8 cellular contexts compared by ENCODE assay signal in the genomic region with DNA sequence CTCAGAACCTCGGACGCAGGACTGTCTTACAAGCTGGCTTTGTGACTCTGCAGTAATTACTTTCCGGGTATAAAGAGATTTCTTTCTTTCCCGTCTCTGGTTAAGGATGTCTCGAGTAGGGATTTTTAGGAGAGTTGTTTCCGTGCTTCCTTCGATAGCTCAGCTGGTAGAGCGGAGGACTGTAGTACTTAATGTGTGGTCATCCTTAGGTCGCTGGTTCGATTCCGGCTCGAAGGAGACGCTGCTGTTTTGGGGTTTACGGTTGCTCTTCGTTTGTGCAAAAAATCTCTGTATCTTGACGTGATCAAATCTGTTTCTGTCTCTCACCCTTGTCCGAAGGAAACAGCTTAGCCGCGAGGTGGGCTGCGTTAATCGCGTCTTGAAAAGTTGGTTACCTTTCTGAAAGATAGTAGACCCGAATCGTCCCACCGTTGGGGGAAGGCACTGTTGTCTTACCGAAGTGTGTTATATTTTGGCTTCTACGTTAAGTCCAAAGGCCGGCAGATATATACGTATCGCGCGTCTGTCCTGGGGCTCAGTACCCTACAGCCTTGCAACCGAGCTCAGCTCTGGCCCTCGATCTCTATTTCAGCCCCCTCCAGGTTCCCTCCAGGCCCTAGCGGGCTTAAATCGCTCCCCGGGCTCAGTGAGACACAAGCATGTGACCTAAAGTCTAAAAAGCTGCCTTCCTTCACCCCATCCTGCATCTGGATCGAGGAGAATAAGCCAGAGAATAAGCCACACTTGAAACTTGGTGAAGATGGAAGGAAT. TPM values are rescaled to one million over a fixed set of nuclear protein-coding genes. Genes with fewer than 3 reads are reported as not detected.
DNase-seq lines count a peak whose midpoint lies in the region; ATAC-seq and TF ChIP-seq lines count a peak whose summit lies in the region.

No MANE protein-coding gene starts in this region.

- H3K4me3 ChIP-seq in dorsolateral prefrontal cortex (peak overlapping the region; percentile 53 to 99 (median 94)), right lobe of liver (peak overlapping the region; percentile 71 to 80 (median 71))

- ATAC-seq in HG02981 (IDR thresholded peaks at IDR 0.05; ENCODE audit: unreplicated experiment) (peak; percentile 18), right lobe of liver (peak; percentile 21 to 28 (median 25))

- H3K4me1 ChIP-seq in right lobe of liver = peaks cover 0 to 28% (median 6%) of the 10 kb centered on the region in 4 donors

- no peak for TF ChIP-seq POLR2A in right lobe of liver (IDR thresholded peaks at IDR 0.05)

- peak overlapping the region; percentile 98 to 100 (median 100) for H3K27ac ChIP-seq in dorsolateral prefrontal cortex
- H3K27ac ChIP-seq in right lobe of liver = peak overlapping the region; percentile 96 to 100 (median 99)

- peak; percentile 32 for DNase-seq in NCI-H2196 (lab: John Stamatoyannopoulos, UW; ENCODE audit: unreplicated experiment)
- DNase-seq in NCI-H2196 treated with DMSO at 0.1 percent for 48 hours (lab: John Stamatoyannopoulos, UW; ENCODE audit: unreplicated experiment) = no peak
- peak; percentile 81 for DNase-seq in NCI-H226
- DNase-seq in activated CD4-positive, alpha-beta T cell treated with anti-CD3 and anti-CD28 coated beads for 48 hours = peak; percentile 91
- peak; percentile 53 to 83 (median 75) for DNase-seq in dorsolateral prefrontal cortex
- peak in 2 of 3 donors; percentile 49 to 66 for DNase-seq in right lobe of liver
- peak; percentile 89 for DNase-seq in stimulated activated CD4-positive, alpha-beta T cell treated with anti-CD3 and anti-CD28 coated beads, Interleukin-4, amount 100 ng/mL, for 24 hours

- H3K9me3 ChIP-seq in right lobe of liver = no peaks in the 10 kb centered on the region

- H3K27me3 ChIP-seq in dorsolateral prefrontal cortex (no peaks in the 10 kb centered on the region), right lobe of liver (no peaks in the 10 kb centered on the region)

- intact Hi-C loops in dorsolateral prefrontal cortex (cut with DNase I) (loop anchor here (1.0 to 10.0 kb wide), 9 partner anchors 51 to 414 kb away; a partner anchor contains a TSS), right lobe of liver (cut with DNase I) (loop anchor here (10.0 kb wide), 2 partner anchors 69 to 359 kb away; no protein-coding TSS in a partner anchor)

- H3K36me3 ChIP-seq in right lobe of liver = no peaks in the 10 kb centered on the region

- TF ChIP-seq CTCF in dorsolateral prefrontal cortex (IDR thresholded peaks at IDR 0.05 in 54 of 56, conservative IDR thresholded peaks at IDR 0.05 in 2 of 56; ENCODE audit: low read depth in 1 of 56, partially characterized antibody in 56 of 56) (peak in 1 of 56 donors; percentile 4), right lobe of liver (IDR thresholded peaks at IDR 0.05) (no peak)

- WGBS in right lobe of liver (ENCODE audit: insufficient coverage, low coverage, low lambda C conversion rate, missing lambda C conversion rate) = 0% methylated on average over 36 of the region's 38 CpGs

RNA-seq across cellular contexts. Expression of a gene that starts 1.1 kb away (rescaled TPM):
- total RNA-seq in dorsolateral prefrontal cortex = 10 to 100 TPM in 2 of 120 experiments, 1 to 10 TPM in 111, under 1 TPM in 7; 0.41 to 12.0 (median 3.1) TPM
- 100 to 1,000 TPM; 129 to 175 (median 151) TPM for total RNA-seq in right lobe of liver

RNA-seq across cellular contexts. Expression of a gene that starts 5.3 kb away (rescaled TPM):
- total RNA-seq in dorsolateral prefrontal cortex (1 to 10 TPM in 98 of 120 experiments, under 1 TPM in 15, not detected in 7; 0.63 to 9.5 (median 1.9) TPM), right lobe of liver (1,000 to 10,000 TPM in 1 of 6 experiments, 100 to 1,000 TPM in 5; 361 to 1,830 (median 780) TPM)

RNA-seq across cellular contexts. Expression of a gene that starts 41.8 kb away (rescaled TPM):
- total RNA-seq in dorsolateral prefrontal cortex (not detected), right lobe of liver (not detected)

Comparison
In these comparisons a context has a peak if more than half of its experiments do, and no peak if none do; other contexts are left out.
1. RNA of a gene that starts 1.1 kb away (total RNA-seq): 129 to 175 TPM in right lobe of liver; 0.41 to 12.0 TPM in dorsolateral prefrontal cortex; every median in the first group is over 10 times any median in the second.
2. RNA of a gene that starts 5.3 kb away (total RNA-seq): 361 to 1,830 TPM in right lobe of liver; 0.63 to 9.5 TPM in dorsolateral prefrontal cortex; every median in the first group is over 10 times any median in the second.